ENCODE assay signal across 1 cellular context in the genomic region with DNA sequence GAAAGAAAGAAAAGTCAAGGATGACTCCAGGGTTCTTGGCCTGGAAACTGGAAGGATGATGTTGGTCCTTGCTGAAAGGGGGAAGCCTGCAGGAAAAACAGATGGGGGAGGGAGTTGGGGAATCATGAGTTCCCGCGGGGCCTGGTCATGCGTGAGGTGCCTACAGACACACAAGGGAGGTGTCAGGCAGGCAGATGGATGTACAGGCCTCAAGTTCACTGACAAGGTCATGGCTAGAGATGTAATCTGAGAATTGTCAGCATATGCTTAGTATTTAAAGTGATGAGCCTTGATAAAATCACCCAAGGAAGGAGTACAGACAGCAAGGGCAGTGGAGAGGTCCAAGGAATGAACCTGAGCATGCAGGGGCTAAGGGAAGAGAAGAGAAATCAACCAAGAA.
TF ChIP-seq lines count a peak whose summit lies in the region.

No MANE protein-coding gene starts in this region.

TF ChIP-seq in GM23338, 12 proteins besides CTCF, POLR2A, EP300 and RAD21 (continued from another document):
- TF ChIP-seq, protein P1, sequence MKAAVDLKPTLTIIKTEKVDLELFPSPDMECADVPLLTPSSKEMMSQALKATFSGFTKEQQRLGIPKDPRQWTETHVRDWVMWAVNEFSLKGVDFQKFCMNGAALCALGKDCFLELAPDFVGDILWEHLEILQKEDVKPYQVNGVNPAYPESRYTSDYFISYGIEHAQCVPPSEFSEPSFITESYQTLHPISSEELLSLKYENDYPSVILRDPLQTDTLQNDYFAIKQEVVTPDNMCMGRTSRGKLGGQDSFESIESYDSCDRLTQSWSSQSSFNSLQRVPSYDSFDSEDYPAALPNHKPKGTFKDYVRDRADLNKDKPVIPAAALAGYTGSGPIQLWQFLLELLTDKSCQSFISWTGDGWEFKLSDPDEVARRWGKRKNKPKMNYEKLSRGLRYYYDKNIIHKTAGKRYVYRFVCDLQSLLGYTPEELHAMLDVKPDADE (IDR thresholded peaks at IDR 0.05): no peak
- TF ChIP-seq POLR2AphosphoS5 (IDR thresholded peaks at IDR 0.05; ENCODE audit: low read depth): no peak
